ENCODE assay signal across 1 cellular context in genomic region chr6:79399499-79399898, GRCh38.
TF ChIP-seq lines count a peak whose summit lies in the region.

No MANE protein-coding gene starts in this region.

TF ChIP-seq in HepG2, 621 proteins besides CTCF, POLR2A, EP300 and RAD21 (continued from another document and continues in another):
- TF ChIP-seq ZNF597 (CRISPR knock-in tag; IDR thresholded peaks at IDR 0.05) (no peak), ZNF205 (CRISPR knock-in tag; IDR thresholded peaks at IDR 0.05) (no peak), ISX (CRISPR knock-in tag; conservative IDR thresholded peaks at IDR 0.05) (no peak), MBD4 (IDR thresholded peaks at IDR 0.05; ENCODE audit: borderline replicate concordance, low read length) (no peak), ZC3H13 (CRISPR knock-in tag; IDR thresholded peaks at IDR 0.05) (no peak), PHF8 (CRISPR knock-in tag; IDR thresholded peaks at IDR 0.05) (no peak), HMG20B (CRISPR knock-in tag; conservative IDR thresholded peaks at IDR 0.05) (no peak), ZFP91 (CRISPR knock-in tag; IDR thresholded peaks at IDR 0.05; ENCODE audit: borderline replicate concordance) (no peak), FOXP4 (CRISPR knock-in tag; IDR thresholded peaks at IDR 0.05) (peak; percentile 74; the same call in 1 of the 2 replicates), SIX1 (CRISPR knock-in tag; IDR thresholded peaks at IDR 0.05; ENCODE audit: borderline replicate concordance) (no peak), ZNF674 (CRISPR knock-in tag; IDR thresholded peaks at IDR 0.05; ENCODE audit: low read depth) (no peak), MLX (CRISPR knock-in tag; IDR thresholded peaks at IDR 0.05) (no peak), ZSCAN22 (CRISPR knock-in tag; IDR thresholded peaks at IDR 0.05) (no peak), STAG1 (CRISPR knock-in tag; IDR thresholded peaks at IDR 0.05) (0 out of 2 replicates have a peak, but pooled peaks have one; percentile 9), RARA (CRISPR knock-in tag; IDR thresholded peaks at IDR 0.05) (no peak), ZNF264 (CRISPR knock-in tag; IDR thresholded peaks at IDR 0.05) (no peak), IKZF4 (CRISPR knock-in tag; IDR thresholded peaks at IDR 0.05; ENCODE audit: borderline replicate concordance, low read depth, not compliant biosample characterization) (no peak), TBX2 (CRISPR knock-in tag; IDR thresholded peaks at IDR 0.05; ENCODE audit: borderline replicate concordance) (peak; percentile 44; the same call in 1 of the 2 replicates), SATB2 (CRISPR knock-in tag; IDR thresholded peaks at IDR 0.05) (no peak), BHLHE40 (IDR thresholded peaks at IDR 0.05; ENCODE audit: low read length) (no peak), ZSCAN9 (CRISPR knock-in tag; IDR thresholded peaks at IDR 0.05; ENCODE audit: borderline replicate concordance) (no peak), TEAD3 (CRISPR knock-in tag; optimal IDR thresholded peaks at IDR 0.05; ENCODE audit: borderline replicate concordance) (peak; percentile 55), ZFAT (CRISPR knock-in tag; conservative IDR thresholded peaks at IDR 0.05) (no peak), MTA1 (CRISPR knock-in tag; IDR thresholded peaks at IDR 0.05; ENCODE audit: borderline replicate concordance) (no peak), ZNF510 (CRISPR knock-in tag; IDR thresholded peaks at IDR 0.05; ENCODE audit: low read depth) (no peak), ZNF562 (CRISPR knock-in tag; IDR thresholded peaks at IDR 0.05; ENCODE audit: borderline replicate concordance) (no peak), ZNF513 (CRISPR knock-in tag; conservative IDR thresholded peaks at IDR 0.05) (no peak), ZNF512B (CRISPR knock-in tag; IDR thresholded peaks at IDR 0.05; ENCODE audit: borderline replicate concordance) (no peak), ZNF660 (CRISPR knock-in tag; IDR thresholded peaks at IDR 0.05; ENCODE audit: borderline replicate concordance, low read depth) (no peak), ZNF20 (CRISPR knock-in tag; IDR thresholded peaks at IDR 0.05) (no peak)
- TF ChIP-seq, protein P1, sequence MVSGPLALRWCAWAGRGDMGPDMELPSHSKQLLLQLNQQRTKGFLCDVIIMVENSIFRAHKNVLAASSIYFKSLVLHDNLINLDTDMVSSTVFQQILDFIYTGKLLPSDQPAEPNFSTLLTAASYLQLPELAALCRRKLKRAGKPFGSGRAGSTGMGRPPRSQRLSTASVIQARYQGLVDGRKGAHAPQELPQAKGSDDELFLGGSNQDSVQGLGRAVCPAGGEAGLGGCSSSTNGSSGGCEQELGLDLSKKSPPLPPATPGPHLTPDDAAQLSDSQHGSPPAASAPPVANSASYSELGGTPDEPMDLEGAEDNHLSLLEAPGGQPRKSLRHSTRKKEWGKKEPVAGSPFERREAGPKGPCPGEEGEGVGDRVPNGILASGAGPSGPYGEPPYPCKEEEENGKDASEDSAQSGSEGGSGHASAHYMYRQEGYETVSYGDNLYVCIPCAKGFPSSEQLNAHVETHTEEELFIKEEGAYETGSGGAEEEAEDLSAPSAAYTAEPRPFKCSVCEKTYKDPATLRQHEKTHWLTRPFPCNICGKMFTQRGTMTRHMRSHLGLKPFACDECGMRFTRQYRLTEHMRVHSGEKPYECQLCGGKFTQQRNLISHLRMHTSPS (CRISPR knock-in tag; IDR thresholded peaks at IDR 0.05; ENCODE audit: low read depth) = no peak
- TF ChIP-seq, protein P2, sequence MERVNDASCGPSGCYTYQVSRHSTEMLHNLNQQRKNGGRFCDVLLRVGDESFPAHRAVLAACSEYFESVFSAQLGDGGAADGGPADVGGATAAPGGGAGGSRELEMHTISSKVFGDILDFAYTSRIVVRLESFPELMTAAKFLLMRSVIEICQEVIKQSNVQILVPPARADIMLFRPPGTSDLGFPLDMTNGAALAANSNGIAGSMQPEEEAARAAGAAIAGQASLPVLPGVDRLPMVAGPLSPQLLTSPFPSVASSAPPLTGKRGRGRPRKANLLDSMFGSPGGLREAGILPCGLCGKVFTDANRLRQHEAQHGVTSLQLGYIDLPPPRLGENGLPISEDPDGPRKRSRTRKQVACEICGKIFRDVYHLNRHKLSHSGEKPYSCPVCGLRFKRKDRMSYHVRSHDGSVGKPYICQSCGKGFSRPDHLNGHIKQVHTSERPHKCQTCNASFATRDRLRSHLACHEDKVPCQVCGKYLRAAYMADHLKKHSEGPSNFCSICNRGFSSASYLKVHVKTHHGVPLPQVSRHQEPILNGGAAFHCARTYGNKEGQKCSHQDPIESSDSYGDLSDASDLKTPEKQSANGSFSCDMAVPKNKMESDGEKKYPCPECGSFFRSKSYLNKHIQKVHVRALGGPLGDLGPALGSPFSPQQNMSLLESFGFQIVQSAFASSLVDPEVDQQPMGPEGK (CRISPR knock-in tag; IDR thresholded peaks at IDR 0.05) = 0 out of 2 replicates have a peak, but pooled peaks have one; percentile 18
- TF ChIP-seq, protein P3, sequence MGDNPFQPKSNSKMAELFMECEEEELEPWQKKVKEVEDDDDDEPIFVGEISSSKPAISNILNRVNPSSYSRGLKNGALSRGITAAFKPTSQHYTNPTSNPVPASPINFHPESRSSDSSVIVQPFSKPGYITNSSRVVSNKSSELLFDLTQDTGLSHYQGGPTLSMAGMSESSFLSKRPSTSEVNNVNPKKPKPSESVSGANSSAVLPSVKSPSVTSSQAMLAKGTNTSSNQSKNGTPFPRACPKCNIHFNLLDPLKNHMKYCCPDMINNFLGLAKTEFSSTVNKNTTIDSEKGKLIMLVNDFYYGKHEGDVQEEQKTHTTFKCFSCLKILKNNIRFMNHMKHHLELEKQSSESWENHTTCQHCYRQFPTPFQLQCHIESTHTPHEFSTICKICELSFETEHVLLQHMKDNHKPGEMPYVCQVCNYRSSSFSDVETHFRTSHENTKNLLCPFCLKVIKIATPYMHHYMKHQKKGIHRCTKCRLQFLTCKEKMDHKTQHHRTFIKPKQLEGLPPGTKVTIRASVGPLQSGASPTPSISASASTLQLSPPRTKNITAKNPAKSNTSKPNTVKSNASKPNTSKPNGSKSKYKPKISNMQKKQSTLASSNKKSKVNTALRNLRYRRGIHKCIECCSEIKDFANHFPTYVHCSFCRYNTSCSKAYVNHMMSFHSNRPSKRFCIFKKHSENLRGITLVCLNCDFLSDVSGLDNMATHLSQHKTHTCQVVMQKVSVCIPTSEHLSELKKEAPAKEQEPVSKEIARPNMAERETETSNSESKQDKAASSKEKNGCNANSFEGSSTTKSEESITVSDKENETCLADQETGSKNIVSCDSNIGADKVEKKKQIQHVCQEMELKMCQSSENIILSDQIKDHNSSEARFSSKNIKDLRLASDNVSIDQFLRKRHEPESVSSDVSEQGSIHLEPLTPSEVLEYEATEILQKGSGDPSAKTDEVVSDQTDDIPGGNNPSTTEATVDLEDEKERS (CRISPR knock-in tag; IDR thresholded peaks at IDR 0.05) = no peak
- TF ChIP-seq, protein P4, sequence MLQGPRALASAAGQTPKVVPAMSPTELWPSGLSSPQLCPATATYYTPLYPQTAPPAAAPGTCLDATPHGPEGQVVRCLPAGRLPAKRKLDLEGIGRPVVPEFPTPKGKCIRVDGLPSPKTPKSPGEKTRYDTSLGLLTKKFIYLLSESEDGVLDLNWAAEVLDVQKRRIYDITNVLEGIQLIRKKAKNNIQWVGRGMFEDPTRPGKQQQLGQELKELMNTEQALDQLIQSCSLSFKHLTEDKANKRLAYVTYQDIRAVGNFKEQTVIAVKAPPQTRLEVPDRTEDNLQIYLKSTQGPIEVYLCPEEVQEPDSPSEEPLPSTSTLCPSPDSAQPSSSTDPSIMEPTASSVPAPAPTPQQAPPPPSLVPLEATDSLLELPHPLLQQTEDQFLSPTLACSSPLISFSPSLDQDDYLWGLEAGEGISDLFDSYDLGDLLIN (CRISPR knock-in tag; IDR thresholded peaks at IDR 0.05; ENCODE audit: borderline replicate concordance) = no peak
- TF ChIP-seq, protein P5, sequence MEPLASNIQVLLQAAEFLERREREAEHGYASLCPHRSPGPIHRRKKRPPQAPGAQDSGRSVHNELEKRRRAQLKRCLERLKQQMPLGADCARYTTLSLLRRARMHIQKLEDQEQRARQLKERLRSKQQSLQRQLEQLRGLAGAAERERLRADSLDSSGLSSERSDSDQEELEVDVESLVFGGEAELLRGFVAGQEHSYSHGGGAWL (CRISPR knock-in tag; IDR thresholded peaks at IDR 0.05) = no peak
